In genomic region chr3:134350861-134351311, GRCh38 we compare ENCODE assay signal across 16 cellular contexts. TPM values are rescaled to one million over a fixed set of nuclear protein-coding genes. Genes with fewer than 3 reads are reported as not detected.
DNase-seq lines count a peak whose midpoint lies in the region; ATAC-seq, FAIRE-seq and TF ChIP-seq lines count a peak whose summit lies in the region.
"Had no signal": no experiment of that assay in that cellular context is flagged by ENCODE, and none has a peak within 500 bp of the region (broad histone marks: within the 10 kb centered on the region; RNA-seq: fewer than 3 reads in every experiment).

No MANE protein-coding gene starts in this region.

- H3K27me3 ChIP-seq in HCT116 (ENCODE audit: insufficient read depth, low read length) = no peaks in the 10 kb centered on the region
- no peaks in the 10 kb centered on the region for H3K27me3 ChIP-seq in smooth muscle cell (ENCODE audit: low read depth)
- no peaks in the 10 kb centered on the region for H3K27me3 ChIP-seq in prostate gland (replicated peaks; ENCODE audit: insufficient read depth)
- H3K27me3 ChIP-seq: right lobe of liver had no signal

- H3K9me3 ChIP-seq in HCT116 (ENCODE audit: control insufficient read depth in 1 of 2, insufficient read depth in 1 of 2, low read depth in 1 of 2, low read length in 2 of 2) = peaks cover 0 to 10% of the 10 kb centered on the region in 2 experiments; a peak in 1 of 4 replicates
- peaks cover 0 to 7% of the 10 kb centered on the region in 2 donors for H3K9me3 ChIP-seq in kidney (ENCODE audit: control insufficient read depth in 1 of 2, low read length in 2 of 2)
- no peaks in the 10 kb centered on the region for H3K9me3 ChIP-seq in smooth muscle cell (replicated peaks; ENCODE audit: low read depth)
- H3K9me3 ChIP-seq in prostate gland = no peaks in the 10 kb centered on the region
- H3K9me3 ChIP-seq: right lobe of liver had no signal

- H3K9me3 Mint-ChIP-seq in WTC11 (peaks cover 12% of the 10 kb centered on the region), nephron progenitor cell (peaks cover 21% of the 10 kb centered on the region)
- H3K9me3 Mint-ChIP-seq in activated naive CD4-positive, alpha-beta T cell treated with anti-CD3 and anti-CD28 coated beads, Interleukin-2, amount 50 U/mL, for 72 hours = peaks cover 7% of the 10 kb centered on the region in 2 donors
- peaks cover 8% of the 10 kb centered on the region for H3K9me3 Mint-ChIP-seq in stimulated activated effector memory CD8-positive, alpha-beta T cell treated with anti-CD3 and anti-CD28 coated beads, Interleukin-12 subunit alpha, Interleukin-12 subunit beta, amount 100 ng/mL, for 72 hours

- H3K9ac ChIP-seq in HCT116 (ENCODE audit: low read length) = peak overlapping the region; percentile 35
- H3K9ac ChIP-seq in kidney (ENCODE audit: low read length in 2 of 2) = peak overlapping the region in 1 of 2 donors; percentile 49
- H3K9ac ChIP-seq in smooth muscle cell (ENCODE audit: low read depth) = peak overlapping the region; percentile 39

- TF ChIP-seq CTCF in HCT116 (IDR thresholded peaks at IDR 0.05 in 2 of 3, conservative IDR thresholded peaks at IDR 0.05 in 1 of 3; ENCODE audit: borderline replicate concordance in 1 of 3, insufficient read depth in 1 of 3, low read depth in 2 of 3, low read length in 2 of 3) (no peak), WTC11 (IDR thresholded peaks at IDR 0.05) (no peak), kidney (IDR thresholded peaks at IDR 0.05; ENCODE audit: borderline replicate concordance, extremely low read depth, insufficient read depth) (no peak), smooth muscle cell (IDR thresholded peaks at IDR 0.05; ENCODE audit: borderline replicate concordance, insufficient read depth, poor library complexity, severe bottlenecking) (no peak), nephron progenitor cell (IDR thresholded peaks at IDR 0.05) (no peak), prostate gland (IDR thresholded peaks at IDR 0.05) (no peak)

- H3K4me3 ChIP-seq in HCT116 (replicated peaks in 1 of 2; ENCODE audit: low read depth in 1 of 2, low read length in 2 of 2) = no peak overlapping the region
- no peak overlapping the region for H3K4me3 ChIP-seq in kidney (ENCODE audit: low read length in 2 of 2)
- H3K4me3 ChIP-seq in smooth muscle cell = no peak overlapping the region
- no peak overlapping the region for H3K4me3 ChIP-seq in prostate gland
- H3K4me3 ChIP-seq: right lobe of liver had no signal

- TF ChIP-seq POLR2A in HCT116 (IDR thresholded peaks at IDR 0.05; ENCODE audit: borderline replicate concordance, extremely low read depth, insufficient read depth, insufficient read length) (no peak), prostate gland (IDR thresholded peaks at IDR 0.05) (no peak)

- no peak overlapping the region for H2AFZ ChIP-seq in HCT116 (ENCODE audit: low read depth, low read length, poor library complexity, severe bottlenecking)
- H2AFZ ChIP-seq in smooth muscle cell (ENCODE audit: low read depth) = no peak overlapping the region

- POLR2A ChIA-PET in HCT116 (lab: Charles Lee) (no interaction called here), WTC11 (lab: Charles Lee) (interaction anchor here (0.9 to 1.8 kb wide), 4 partner anchors 10 to 23 kb away, joined by 3 to 6 read pairs (median 3); partner anchors contain the start of gene AMOTL2)

- H4K20me1 ChIP-seq in HCT116 (ENCODE audit: insufficient read depth) = no peaks in the 10 kb centered on the region
- peaks cover 8% of the 10 kb centered on the region for H4K20me1 ChIP-seq in smooth muscle cell (ENCODE audit: low read depth)

- no TSS peak for BruUV-seq in HCT116 (replicated peaks; lab: Mats Ljungman, UMichigan)

- no peaks in the 10 kb centered on the region for H3K27me3 Mint-ChIP-seq in WTC11 (ENCODE audit: low read depth)
- peaks cover 10% of the 10 kb centered on the region for H3K27me3 Mint-ChIP-seq in nephron progenitor cell (ENCODE audit: low read depth, poor library complexity)
- H3K27me3 Mint-ChIP-seq: T-cell had no signal

- peak; percentile 59 for ATAC-seq in HCT116
- peak; percentile 46 for ATAC-seq in WTC11
- no peak for ATAC-seq in activated naive CD4-positive, alpha-beta T cell treated with anti-CD3 and anti-CD28 coated beads, Interleukin-2, amount 50 U/mL, for 72 hours
- no peak for ATAC-seq in stimulated activated effector memory CD8-positive, alpha-beta T cell treated with anti-CD3 and anti-CD28 coated beads, Interleukin-12 subunit alpha, Interleukin-12 subunit beta, amount 100 ng/mL, for 72 hours
- ATAC-seq: T-cell had no signal

- H3K27ac Mint-ChIP-seq in WTC11 (no peak overlapping the region), nephron progenitor cell (no peak overlapping the region)
- no peak overlapping the region for H3K27ac Mint-ChIP-seq in activated naive CD4-positive, alpha-beta T cell treated with anti-CD3 and anti-CD28 coated beads, Interleukin-2, amount 50 U/mL, for 72 hours
- H3K27ac Mint-ChIP-seq in stimulated activated effector memory CD8-positive, alpha-beta T cell treated with anti-CD3 and anti-CD28 coated beads, Interleukin-12 subunit alpha, Interleukin-12 subunit beta, amount 100 ng/mL, for 72 hours = no peak overlapping the region
- H3K27ac Mint-ChIP-seq: activated CD4-positive, alpha-beta T cell treated with anti-CD3 and anti-CD28 coated beads, Interleukin-2, amount 10 ng/mL, durations not matched to agents 24 days and 14 days; T-cell had no signal

- RAD21 ChIA-PET in HCT116 (lab: Charles Lee; ENCODE audit: low non-redundant PET in 1 of 2, low total read pairs in 2 of 2, uncharacterized antibody in 2 of 2, unreplicated experiment in 2 of 2) = no interaction called here

- DNase-seq in HCT116 (ENCODE audit: low read depth, low spot score) (no peak), WTC11 (ENCODE audit: low spot score) (no peak), kidney (peak; percentile 89), smooth muscle cell (lab: John Stamatoyannopoulos, UW; ENCODE audit: unreplicated experiment) (no peak), nephron progenitor cell (no peak), prostate gland (ENCODE audit: low spot score) (no peak)
- DNase-seq in activated naive CD4-positive, alpha-beta T cell treated with anti-CD3 and anti-CD28 coated beads, Interleukin-2, amount 50 U/mL, for 72 hours (ENCODE audit: low spot score in 2 of 2) = no peak
- no peak for DNase-seq in stimulated activated effector memory CD8-positive, alpha-beta T cell treated with anti-CD3 and anti-CD28 coated beads, Interleukin-12 subunit alpha, Interleukin-12 subunit beta, amount 100 ng/mL, for 72 hours (ENCODE audit: low spot score in 2 of 2)
- DNase-seq: activated CD4-positive, alpha-beta T cell treated with anti-CD3 and anti-CD28 coated beads, Interleukin-2, amount 10 ng/mL, durations not matched to agents 24 days and 14 days; activated gamma-delta T cell treated with Interleukin-2 at 50 U/mL for 16 hours; glutamatergic neuron; NCI-H1092; NCI-H82; right lobe of liver; T-cell had no signal

- H3K4me1 ChIP-seq in HCT116 (ENCODE audit: control insufficient read depth in 1 of 2, insufficient read depth in 2 of 2, low read length in 2 of 2) = peaks cover 31 to 79% of the 10 kb centered on the region in 2 experiments
- peaks cover 50 to 61% of the 10 kb centered on the region in 2 donors for H3K4me1 ChIP-seq in kidney (ENCODE audit: control insufficient read depth in 1 of 2, insufficient read depth in 1 of 2, low read depth in 1 of 2, low read length in 2 of 2)
- H3K4me1 ChIP-seq in smooth muscle cell (ENCODE audit: low read depth) = peaks cover 8% of the 10 kb centered on the region
- H3K4me1 ChIP-seq in prostate gland (replicated peaks) = no peaks in the 10 kb centered on the region

- H3K4me3 Mint-ChIP-seq in WTC11 = no peak overlapping the region
- H3K4me3 Mint-ChIP-seq in nephron progenitor cell = no peak overlapping the region
- H3K4me3 Mint-ChIP-seq in stimulated activated effector memory CD8-positive, alpha-beta T cell treated with anti-CD3 and anti-CD28 coated beads, Interleukin-12 subunit alpha, Interleukin-12 subunit beta, amount 100 ng/mL, for 72 hours = no peak overlapping the region
- H3K4me3 Mint-ChIP-seq: activated CD4-positive, alpha-beta T cell treated with anti-CD3 and anti-CD28 coated beads, Interleukin-2, amount 10 ng/mL, durations not matched to agents 24 days and 14 days; T-cell had no signal

- H3K4me2 ChIP-seq in HCT116 (ENCODE audit: low read length) = peak overlapping the region; percentile 52
- H3K4me2 ChIP-seq in smooth muscle cell = no peak overlapping the region

- H3K4me1 Mint-ChIP-seq in WTC11 (peaks cover 14% of the 10 kb centered on the region), nephron progenitor cell (peaks cover 49% of the 10 kb centered on the region)
- no peaks in the 10 kb centered on the region for H3K4me1 Mint-ChIP-seq in stimulated activated effector memory CD8-positive, alpha-beta T cell treated with anti-CD3 and anti-CD28 coated beads, Interleukin-12 subunit alpha, Interleukin-12 subunit beta, amount 100 ng/mL, for 72 hours
- H3K4me1 Mint-ChIP-seq: activated CD4-positive, alpha-beta T cell treated with anti-CD3 and anti-CD28 coated beads, Interleukin-2, amount 10 ng/mL, durations not matched to agents 24 days and 14 days had no signal

- 0 out of 2 replicates have a peak, but pooled peaks have one; percentile 15 for TF ChIP-seq RAD21 in HCT116 (IDR thresholded peaks at IDR 0.05; ENCODE audit: low read depth)

- H3K79me2 ChIP-seq in HCT116 (ENCODE audit: insufficient read depth, low read length) (no peaks in the 10 kb centered on the region), smooth muscle cell (ENCODE audit: low read depth) (peaks cover 6% of the 10 kb centered on the region)

- H3K36me3 Mint-ChIP-seq in WTC11 (peaks cover 18% of the 10 kb centered on the region), nephron progenitor cell (ENCODE audit: low read depth) (peaks cover 39% of the 10 kb centered on the region)
- peaks cover 0 to 8% of the 10 kb centered on the region in 2 donors for H3K36me3 Mint-ChIP-seq in activated naive CD4-positive, alpha-beta T cell treated with anti-CD3 and anti-CD28 coated beads, Interleukin-2, amount 50 U/mL, for 72 hours
- H3K36me3 Mint-ChIP-seq in stimulated activated effector memory CD8-positive, alpha-beta T cell treated with anti-CD3 and anti-CD28 coated beads, Interleukin-12 subunit alpha, Interleukin-12 subunit beta, amount 100 ng/mL, for 72 hours = no peaks in the 10 kb centered on the region
- H3K36me3 Mint-ChIP-seq: T-cell had no signal

- no peak for FAIRE-seq in kidney (lab: Jason Lieb, UNC)
- FAIRE-seq: GM12891 had no signal

- H3K9me2 ChIP-seq in HCT116 (ENCODE audit: insufficient read depth) = no peaks in the 10 kb centered on the region

- H3F3A ChIP-seq in smooth muscle cell (ENCODE audit: low read depth) = peaks cover 12% of the 10 kb centered on the region

- WGBS in smooth muscle cell (ENCODE audit: low lambda C conversion rate) = 68% methylated on average over 4 of the region's 4 CpGs
- 77% methylated on average over 4 of the region's 4 CpGs for WGBS in prostate gland

- no peak overlapping the region; the same call in 1 of the 2 replicates for H3K27ac ChIP-seq in HCT116 (ENCODE audit: low read depth, low read length)
- peak overlapping the region; percentile 59 to 81 for H3K27ac ChIP-seq in kidney (ENCODE audit: low read depth in 2 of 2, low read length in 2 of 2)
- H3K27ac ChIP-seq in smooth muscle cell (ENCODE audit: low read depth) = peak overlapping the region; percentile 77
- peak overlapping the region in 1 of 2 donors; percentile 22 for H3K27ac ChIP-seq in prostate gland

- intact Hi-C loops in HCT116 (cut with micrococcal nuclease) = no loop called here
- intact Hi-C loops in kidney (cut with DNase I) = no loop called here
- intact Hi-C loops in prostate gland (cut with DNase I) = no loop called here

- H3K36me3 ChIP-seq in HCT116 (ENCODE audit: control insufficient read depth in 1 of 2, insufficient read depth in 2 of 2, low read length in 2 of 2) (peaks cover 0 to 12% of the 10 kb centered on the region in 2 experiments; a peak in 1 of 4 replicates), kidney (ENCODE audit: control insufficient read depth in 1 of 2, insufficient read depth in 2 of 2, low read length in 2 of 2) (peaks cover 13 to 16% of the 10 kb centered on the region in 2 donors), smooth muscle cell (ENCODE audit: low read depth) (no peaks in the 10 kb centered on the region), prostate gland (no peaks in the 10 kb centered on the region)

- CTCF ChIA-PET in HCT116 (lab: Charles Lee) = interaction anchor here (1.0 to 1.3 kb wide), 3 partner anchors 12 to 123 kb away, joined by 3 to 4 read pairs (median 3); no protein-coding TSS in a partner anchor
- CTCF ChIA-PET in WTC11 (lab: Charles Lee) = interaction anchor here (0.6 to 1.9 kb wide), 6 partner anchors 10 to 327 kb away, joined by 3 to 6 read pairs (median 4); partner anchors contain the start of gene AMOTL2

RNA-seq across cellular contexts. Expression of gene AMOTL2, which starts 23.4 kb away (rescaled TPM):
- total RNA-seq in HCT116 (2021; ENCODE audit: unreplicated experiment) (54.0 TPM), WTC11 (2021) (76.9 to 85.4 TPM (median 79.9 TPM) in 3 replicates), kidney (83.5 TPM), smooth muscle cell (103 and 114 TPM in 2 replicates), prostate gland (10 to 100 TPM; 86.1 to 92.8 TPM)
- 17.8 and 19.7 TPM in 2 replicates for polyA plus RNA-seq in HCT116 (2012)
- polyA plus RNA-seq in kidney (ENCODE audit: insufficient read depth, low read depth, low replicate concordance) (19.5 TPM), smooth muscle cell (92.1 and 109 TPM in 2 replicates)
- under 1 TPM in 1 of 2 donors, not detected in 1; 0.64 TPM for total RNA-seq in activated naive CD4-positive, alpha-beta T cell treated with anti-CD3 and anti-CD28 coated beads, Interleukin-2, amount 50 U/mL, for 72 hours
- total RNA-seq: activated CD4-positive, alpha-beta T cell treated with anti-CD3 and anti-CD28 coated beads, Interleukin-2, amount 10 ng/mL, durations not matched to agents 24 days and 14 days had no signal

Comparison
In these comparisons a context has a peak if more than half of its experiments do, and no peak if none do; other contexts are left out.
1. ATAC-seq: peak in HCT116 (single experiment) and WTC11 (single experiment); none in activated naive CD4-positive, alpha-beta T cell treated with anti-CD3 and anti-CD28 coated beads, Interleukin-2, amount 50 U/mL, for 72 hours (0 of 2) and stimulated activated effector memory CD8-positive, alpha-beta T cell treated with anti-CD3 and anti-CD28 coated beads, Interleukin-12 subunit alpha, Interleukin-12 subunit beta, amount 100 ng/mL, for 72 hours (single experiment).
2. RNA of gene AMOTL2, which starts 23.4 kb away (total RNA-seq): 103 to 114 TPM in smooth muscle cell, 86.1 to 92.8 TPM in prostate gland, 83.5 TPM in kidney (single experiment), 76.9 to 85.4 TPM in WTC11 and 54.0 TPM in HCT116 (single experiment); 0.64 TPM in activated naive CD4-positive, alpha-beta T cell treated with anti-CD3 and anti-CD28 coated beads, Interleukin-2, amount 50 U/mL, for 72 hours; every median in the first group is over 10 times any median in the second.
3. Of the 4 proteins assayed by ChIP-seq in both WTC11 and HCT116: peak only in WTC11: none; only in HCT116: MAX and SP1; in both: none; in neither: 2.